Comparison of ENCODE assay signal across 8 cellular contexts in the genomic region with DNA sequence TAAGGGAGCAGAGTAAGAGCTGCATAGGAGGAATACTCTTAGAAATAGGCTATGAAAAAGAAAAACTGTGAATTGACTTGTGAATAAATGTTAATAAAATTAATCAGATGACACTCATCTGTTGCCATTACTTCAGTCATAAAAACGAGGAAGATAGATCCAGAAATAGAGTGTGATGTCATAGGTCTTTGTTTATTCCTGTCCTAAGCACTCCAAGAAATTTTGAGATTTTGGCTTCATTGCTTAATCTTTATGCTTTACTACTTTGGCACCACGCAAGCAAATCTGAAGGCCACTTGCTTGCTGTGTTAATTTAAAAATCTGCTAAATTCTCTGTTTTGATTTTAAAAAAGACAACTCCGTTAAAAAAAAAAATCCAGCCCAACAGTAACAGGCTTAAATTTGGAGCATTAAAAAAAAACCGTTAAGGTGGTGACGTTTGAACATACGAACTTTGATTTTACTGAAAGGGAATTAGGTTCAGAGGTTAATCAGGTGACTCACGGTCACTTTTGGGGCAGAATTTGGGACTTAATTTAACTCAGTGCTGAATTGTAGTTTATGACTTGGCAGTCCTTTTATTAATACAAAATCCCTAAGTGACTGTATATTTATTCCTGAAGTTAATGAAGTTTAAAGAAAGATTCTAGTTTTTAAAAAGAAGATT. TPM values are rescaled to one million over a fixed set of nuclear protein-coding genes. Genes with fewer than 3 reads are reported as not detected.
DNase-seq lines count a peak whose midpoint lies in the region; TF ChIP-seq lines count a peak whose summit lies in the region.

No MANE protein-coding gene starts in this region.

- H3K9me3 ChIP-seq in muscle layer of colon (ENCODE audit: low read length) (no peaks in the 10 kb centered on the region), Caco-2 (no peaks in the 10 kb centered on the region)

- no peak for TF ChIP-seq CTCF in Caco-2 (IDR thresholded peaks at IDR 0.05; ENCODE audit: insufficient read depth in 1 of 2, low read depth in 1 of 2, low read length in 1 of 2, severe bottlenecking in 1 of 2, unreplicated experiment in 1 of 2)

- no peaks in the 10 kb centered on the region for H3K27me3 Mint-ChIP-seq in activated T-helper 1 cell treated with anti-CD3 and anti-CD28 coated beads, Interleukin-12 subunit alpha, Interleukin-12 subunit beta, Interleukin-2, Interleukin-4 antibody, amounts not matched to agents 30 ng/mL and 10 ng/mL and 1 ng/mL, durations not matched to agents 14 hours and 24 hours and 36 hours (ENCODE audit: insufficient read depth)
- no peaks in the 10 kb centered on the region for H3K27me3 Mint-ChIP-seq in Caco-2 (ENCODE audit: insufficient read depth, unreplicated experiment)

- no peak overlapping the region for H3K27ac Mint-ChIP-seq in activated T-helper 1 cell treated with anti-CD3 and anti-CD28 coated beads, Interleukin-12 subunit alpha, Interleukin-12 subunit beta, Interleukin-2, Interleukin-4 antibody, amounts not matched to agents 30 ng/mL and 10 ng/mL and 1 ng/mL, durations not matched to agents 14 hours and 24 hours and 36 hours
- no peak overlapping the region for H3K27ac Mint-ChIP-seq in Caco-2 (ENCODE audit: unreplicated experiment)

- peaks cover 34% of the 10 kb centered on the region for H3K4me1 Mint-ChIP-seq in activated T-helper 1 cell treated with anti-CD3 and anti-CD28 coated beads, Interleukin-12 subunit alpha, Interleukin-12 subunit beta, Interleukin-2, Interleukin-4 antibody, amounts not matched to agents 30 ng/mL and 10 ng/mL and 1 ng/mL, durations not matched to agents 14 hours and 24 hours and 36 hours (ENCODE audit: low read depth)
- peaks cover 18% of the 10 kb centered on the region for H3K4me1 Mint-ChIP-seq in Caco-2 (ENCODE audit: low read depth, unreplicated experiment)

- H3K9me3 Mint-ChIP-seq in activated T-helper 1 cell treated with anti-CD3 and anti-CD28 coated beads, Interleukin-12 subunit alpha, Interleukin-12 subunit beta, Interleukin-2, Interleukin-4 antibody, amounts not matched to agents 30 ng/mL and 10 ng/mL and 1 ng/mL, durations not matched to agents 14 hours and 24 hours and 36 hours: no peaks in the 10 kb centered on the region
- H3K9me3 Mint-ChIP-seq in Caco-2 (ENCODE audit: unreplicated experiment): no peaks in the 10 kb centered on the region

- POLR2A ChIA-PET in Caco-2 (lab: Charles Lee): no interaction called here

- no peaks in the 10 kb centered on the region for H3K27me3 ChIP-seq in muscle layer of colon (ENCODE audit: control insufficient read depth in 1 of 2, insufficient read depth in 2 of 2, low read length in 2 of 2)
- no peaks in the 10 kb centered on the region for H3K27me3 ChIP-seq in Caco-2 (replicated peaks; ENCODE audit: control insufficient read depth, insufficient read depth, low read length)

- CTCF ChIA-PET in Caco-2 (lab: Charles Lee): no interaction called here

- H3K9ac ChIP-seq in muscle layer of colon (ENCODE audit: low read length): no peak overlapping the region

- H3K36me3 ChIP-seq in muscle layer of colon (ENCODE audit: insufficient read depth, low read length) (peaks cover 25% of the 10 kb centered on the region), Caco-2 (ENCODE audit: control insufficient read depth, insufficient read depth, low read length) (no peaks in the 10 kb centered on the region)

- H3K4me3 ChIP-seq in muscle layer of colon (ENCODE audit: low read depth in 1 of 2, low read length in 2 of 2) (no peak overlapping the region), Caco-2 (ENCODE audit: low read depth, low read length) (no peak overlapping the region)

- peaks cover 13% of the 10 kb centered on the region for H3K36me3 Mint-ChIP-seq in activated T-helper 1 cell treated with anti-CD3 and anti-CD28 coated beads, Interleukin-12 subunit alpha, Interleukin-12 subunit beta, Interleukin-2, Interleukin-4 antibody, amounts not matched to agents 30 ng/mL and 10 ng/mL and 1 ng/mL, durations not matched to agents 14 hours and 24 hours and 36 hours (ENCODE audit: low read depth)
- H3K36me3 Mint-ChIP-seq in Caco-2 (ENCODE audit: insufficient read depth, unreplicated experiment): peaks cover 53% of the 10 kb centered on the region

- intact Hi-C loops in activated T-helper 1 cell treated with anti-CD3 and anti-CD28 coated beads, Interleukin-12 subunit alpha, Interleukin-12 subunit beta, Interleukin-2, Interleukin-4 antibody, amounts not matched to agents 30 ng/mL and 10 ng/mL and 1 ng/mL, durations not matched to agents 14 hours and 24 hours and 36 hours (cut with micrococcal nuclease): loop anchor here (5.0 kb wide), 2 partner anchors 1371 to 1426 kb away; no protein-coding TSS in a partner anchor
- intact Hi-C loops in Caco-2 (cut with micrococcal nuclease; ENCODE audit: unreplicated experiment): loop anchor here (5.0 kb wide), 1 partner anchor 891 kb away; a partner anchor contains a TSS

- H3K27ac ChIP-seq in caudate nucleus (ENCODE audit: low read depth, low read length) (peak overlapping the region; percentile 11), muscle layer of colon (ENCODE audit: low read depth, low read length) (peak overlapping the region; percentile 41)

- H3K4me1 ChIP-seq in muscle layer of colon (ENCODE audit: insufficient read depth, low read length) (peaks cover 37% of the 10 kb centered on the region), Caco-2 (peaks cover 9% of the 10 kb centered on the region)

- BruUV-seq in Caco-2 (replicated peaks; lab: Mats Ljungman, UMichigan): no TSS peak

- DNase-seq in AG08396 (ENCODE audit: low spot score) (peak; percentile 29), M059J (ENCODE audit: low read depth) (peak; percentile 27), caudate nucleus (lab: John Stamatoyannopoulos, UW) (no peak), middle frontal gyrus (ENCODE audit: extremely low spot score, low spot score) (no peak), DMS153 treated with DMSO at 0.1 percent for 48 hours (lab: John Stamatoyannopoulos, UW; ENCODE audit: unreplicated experiment) (no peak), Caco-2 (no peak)
- DNase-seq in activated T-helper 1 cell treated with anti-CD3 and anti-CD28 coated beads, Interleukin-12 subunit alpha, Interleukin-12 subunit beta, Interleukin-2, Interleukin-4 antibody, amounts not matched to agents 30 ng/mL and 10 ng/mL and 1 ng/mL, durations not matched to agents 14 hours and 24 hours and 36 hours (ENCODE audit: low spot score): no peak

- no peak overlapping the region for H3K4me3 Mint-ChIP-seq in activated T-helper 1 cell treated with anti-CD3 and anti-CD28 coated beads, Interleukin-12 subunit alpha, Interleukin-12 subunit beta, Interleukin-2, Interleukin-4 antibody, amounts not matched to agents 30 ng/mL and 10 ng/mL and 1 ng/mL, durations not matched to agents 14 hours and 24 hours and 36 hours
- no peak overlapping the region for H3K4me3 Mint-ChIP-seq in Caco-2 (ENCODE audit: unreplicated experiment)

RNA-seq across cellular contexts. Expression of a gene that starts 3.4 kb away (rescaled TPM):
- 60.2 and 78.6 TPM in 2 replicates for total RNA-seq in M059J (2014; rRNA removed; shearing (Covaris generic))
- 88.3 and 97.1 TPM in 2 replicates for total RNA-seq in activated T-helper 1 cell treated with anti-CD3 and anti-CD28 coated beads, Interleukin-12 subunit alpha, Interleukin-12 subunit beta, Interleukin-2, Interleukin-4 antibody, amounts not matched to agents 30 ng/mL and 10 ng/mL and 1 ng/mL, durations not matched to agents 14 hours and 24 hours and 36 hours
- 78.8 and 83.2 TPM in 2 replicates for total RNA-seq in Caco-2 (2022)

RNA-seq across cellular contexts. Expression of a gene that starts 27.2 kb away (rescaled TPM):
- total RNA-seq in M059J (2014; rRNA removed; shearing (Covaris generic)): 1.3 TPM in 1 of 2 replicates, not detected in the other
- total RNA-seq in activated T-helper 1 cell treated with anti-CD3 and anti-CD28 coated beads, Interleukin-12 subunit alpha, Interleukin-12 subunit beta, Interleukin-2, Interleukin-4 antibody, amounts not matched to agents 30 ng/mL and 10 ng/mL and 1 ng/mL, durations not matched to agents 14 hours and 24 hours and 36 hours: 1.7 and 2.7 TPM in 2 replicates
- 2.0 TPM in 2 replicates for total RNA-seq in Caco-2 (2022)

Comparison
In these comparisons a context has a peak if more than half of its experiments do, and no peak if none do; other contexts are left out.
1. DNase-seq: peak in AG08396 (single experiment) and M059J (single experiment); none in caudate nucleus (0 of 61), middle frontal gyrus (single experiment), DMS153 treated with DMSO at 0.1 percent for 48 hours (single experiment), activated T-helper 1 cell treated with anti-CD3 and anti-CD28 coated beads, Interleukin-12 subunit alpha, Interleukin-12 subunit beta, Interleukin-2, Interleukin-4 antibody, amounts not matched to agents 30 ng/mL and 10 ng/mL and 1 ng/mL, durations not matched to agents 14 hours and 24 hours and 36 hours (single experiment) and Caco-2 (0 of 2).